28 cellular contexts compared by ENCODE assay signal in genomic region chr14:64772394-64772950, GRCh38.
A peak's percentile ranks its signal among the peaks of the same experiment; 100 is the strongest.
DNase-seq lines count a peak whose midpoint lies in the region; TF ChIP-seq lines count a peak whose summit lies in the region.
"Had no signal": no experiment of that assay in that cellular context is flagged by ENCODE, and none has a peak within 500 bp of the region (broad histone marks: within the 10 kb centered on the region; RNA-seq: fewer than 3 reads in every experiment).

No MANE protein-coding gene starts in this region.

- H3K27ac ChIP-seq in brain microvascular endothelial cell: no peak overlapping the region
- H3K27ac ChIP-seq: hepatocyte, lower lobe of right lung, SK-N-MC, stomach had no signal

- TF ChIP-seq CTCF in brain microvascular endothelial cell (IDR thresholded peaks at IDR 0.05; ENCODE audit: low read depth, low read length, missing control alignments) (peak; percentile 22), retinal pigment epithelial cell (conservative IDR thresholded peaks at IDR 0.05; ENCODE audit: low read depth, low read length) (peak; percentile 18)

- no peaks in the 10 kb centered on the region for H3K36me3 ChIP-seq in brain microvascular endothelial cell (replicated peaks)
- no peaks in the 10 kb centered on the region for H3K36me3 ChIP-seq in MG63
- H3K36me3 ChIP-seq: BE2C, HAP-1, lower lobe of right lung, stomach had no signal

- DNase-seq in NCI-H146 (lab: John Stamatoyannopoulos, UW): peak; percentile 6
- no peak for DNase-seq in NCI-H146 treated with DMSO at 0.1 percent for 48 hours (lab: John Stamatoyannopoulos, UW; ENCODE audit: unreplicated experiment)
- DNase-seq in HuH-7 (ENCODE audit: low spot score): peak; percentile 65
- no peak for DNase-seq in brain microvascular endothelial cell
- DNase-seq in retinal pigment epithelial cell (ENCODE audit: low read depth): no peak
- DNase-seq in EL: no peak
- no peak for DNase-seq in NCI-H2081 treated with DMSO at 0.1 percent for 48 hours (lab: John Stamatoyannopoulos, UW)
- DNase-seq in MG63: no peak
- DNase-seq: activated CD4-positive, alpha-beta memory T cell treated with anti-CD3 and anti-CD28 coated beads, Interleukin-2, amount 10 ng/mL, durations not matched to agents 7 days and 5 days; activated CD4-positive, CD25-positive, alpha-beta regulatory T cell; activated naive CD4-positive, alpha-beta T cell treated with Interleukin-2 at 50 U/mL for 16 hours; amniotic stem cell; BE2C; Calu3; central memory CD4-positive, alpha-beta T cell; erythroblast; foreskin melanocyte; lower lobe of right lung; MM.1S; NCI-H1694 treated with DMSO at 0.1 percent for 48 hours; NCI-H226; NK-92 treated with Interleukin-12 subunit alpha and Interleukin-12 subunit beta, amount 100 ng/mL, for 24 hours; stimulated activated CD4-positive, alpha-beta T cell treated with anti-CD3 and anti-CD28 coated beads, Interleukin-12 subunit alpha, Interleukin-12 subunit beta, amount 100 ng/mL, for 4 hours; stomach; trophoblast cell had no signal

- no peaks in the 10 kb centered on the region for H3K9me3 ChIP-seq in MG63
- H3K9me3 ChIP-seq: BE2C, lower lobe of right lung, stomach had no signal

- H3K4me3 ChIP-seq in brain microvascular endothelial cell (ENCODE audit: low read depth, low read length) (no peak overlapping the region), retinal pigment epithelial cell (ENCODE audit: low read length) (no peak overlapping the region), MG63 (no peak overlapping the region)
- H3K4me3 ChIP-seq: HAP-1, hepatocyte, lower lobe of right lung, SK-N-MC, stomach had no signal

- in situ Hi-C loops in brain microvascular endothelial cell (cut with HindIII; ENCODE audit: low pct_ligation_motif_present, low sequenced_read_pairs): no loop called here

- no peaks in the 10 kb centered on the region for H3K27me3 ChIP-seq in brain microvascular endothelial cell (replicated peaks)
- H3K27me3 ChIP-seq in MG63: no peaks in the 10 kb centered on the region
- H3K27me3 ChIP-seq: BE2C, hepatocyte, stomach had no signal

Comparison
In these comparisons a context has a peak if more than half of its experiments do, and no peak if none do; other contexts are left out.
1. DNase-seq: peak in NCI-H146 (single experiment) and HuH-7 (single experiment); none in NCI-H146 treated with DMSO at 0.1 percent for 48 hours (single experiment), brain microvascular endothelial cell (single experiment), retinal pigment epithelial cell (single experiment), EL (single experiment), NCI-H2081 treated with DMSO at 0.1 percent for 48 hours (single experiment) and MG63 (single experiment).